24 cellular contexts compared by ENCODE assay signal in the genomic region with DNA sequence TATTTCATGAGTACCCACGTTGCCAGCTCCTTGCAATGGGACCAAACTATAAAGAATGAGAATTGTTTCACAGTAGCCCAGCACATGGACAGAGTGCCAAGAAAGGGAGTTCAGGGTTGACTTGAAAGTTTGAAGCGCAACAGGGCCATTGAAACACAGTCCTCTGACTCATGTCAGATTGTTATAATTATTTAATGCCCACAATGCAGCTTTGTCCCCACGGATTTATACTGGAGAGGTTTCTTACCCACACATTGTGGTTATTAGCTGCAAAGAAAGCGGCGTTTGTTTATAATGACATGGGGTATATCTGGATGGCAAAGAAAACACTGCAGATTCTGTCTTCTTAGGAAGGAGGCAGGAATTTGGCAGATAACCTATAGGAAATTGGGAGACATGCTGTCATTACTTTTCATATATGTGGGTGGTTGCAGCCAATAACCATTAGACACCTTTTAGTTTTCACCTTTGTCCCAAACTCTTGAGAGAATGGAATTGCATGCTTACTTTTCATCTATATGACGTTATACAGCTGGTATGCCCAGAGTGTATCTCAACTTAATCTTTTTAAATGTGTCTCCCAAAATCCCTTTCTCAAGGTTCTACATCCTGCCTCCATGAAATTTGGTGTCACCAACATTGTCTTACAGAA.
DNase-seq lines count a peak whose midpoint lies in the region; ATAC-seq and TF ChIP-seq lines count a peak whose summit lies in the region.
"Had no signal": no experiment of that assay in that cellular context is flagged by ENCODE, and none has a peak within 500 bp of the region (broad histone marks: within the 10 kb centered on the region; RNA-seq: fewer than 3 reads in every experiment).

No MANE protein-coding gene starts in this region.

- intact Hi-C loops in PC-9 (cut with micrococcal nuclease; ENCODE audit: unreplicated experiment), result no loop called here
- intact Hi-C loops in right lobe of liver (cut with DNase I), result no loop called here

- 76% methylated on average over 6 of the region's 6 CpGs for WGBS in right lobe of liver (ENCODE audit: insufficient coverage, low coverage, low lambda C conversion rate, missing lambda C conversion rate)

- no peak for DNase-seq in PC-9
- peak; percentile 75 for DNase-seq in epidermal melanocyte (ENCODE audit: insufficient read length, low spot score)
- peak; percentile 65 for DNase-seq in retinal pigment epithelial cell (ENCODE audit: low read depth)
- no peak for DNase-seq in SW 1271 (lab: John Stamatoyannopoulos, UW)
- no peak for DNase-seq in right lobe of liver
- DNase-seq in stimulated activated CD4-positive, alpha-beta T cell treated with anti-CD3 and anti-CD28 coated beads, Interleukin-4, amount 100 ng/mL, for 1 hour, result no peak
- DNase-seq: activated naive CD4-positive, alpha-beta T cell; activated T-cell treated with anti-CD3 and anti-CD28 coated beads, Interleukin-2, amount 50 U/mL, for 4 hours; amygdala; caudate nucleus; dorsolateral prefrontal cortex; H7; hippocampal formation; left lung; NCI-H146; NCI-H526; stimulated activated naive CD4-positive, alpha-beta T cell; T-cell; tibial artery had no signal

- POLR2A ChIA-PET in PC-9 (lab: Charles Lee; ENCODE audit: unreplicated experiment), result no interaction called here

- H3K9ac ChIP-seq in BLaER1 treated with 17β-estradiol and CSF1 and Interleukin-3, amounts not matched to agents 10 nM and 100 nM, result no peak overlapping the region

- ATAC-seq in right lobe of liver (no peak), HG02798 (IDR thresholded peaks at IDR 0.05; ENCODE audit: poor library complexity, unreplicated experiment) (no peak)
- ATAC-seq: A549; activated T-cell treated with anti-CD3 and anti-CD28 coated beads, Interleukin-2, amount 50 U/mL, for 4 hours; K562; left lung; T-cell had no signal

- H3K9me2 ChIP-seq in PC-9 (ENCODE audit: insufficient read depth), result no peaks in the 10 kb centered on the region

- TF ChIP-seq CTCF in PC-9 (conservative IDR thresholded peaks at IDR 0.05) (no peak), retinal pigment epithelial cell (conservative IDR thresholded peaks at IDR 0.05; ENCODE audit: low read depth, low read length) (no peak), right lobe of liver (IDR thresholded peaks at IDR 0.05) (no peak)

- H3K4me3 ChIP-seq in BLaER1 treated with 17β-estradiol and CSF1 and Interleukin-3, amounts not matched to agents 10 nM and 100 nM, result no peak overlapping the region
- H3K4me3 ChIP-seq in PC-9, result no peak overlapping the region
- no peak overlapping the region for H3K4me3 ChIP-seq in retinal pigment epithelial cell (ENCODE audit: low read length)
- H3K4me3 ChIP-seq in right lobe of liver, result no peak overlapping the region
- H3K4me3 ChIP-seq: A549, dorsolateral prefrontal cortex, K562, left lung, skin epidermis, tibial artery had no signal

- no TSS peak for BruUV-seq in PC-9 (replicated peaks; lab: Mats Ljungman, UMichigan)

- H3K36me3 ChIP-seq in BLaER1 treated with 17β-estradiol and CSF1 and Interleukin-3, amounts not matched to agents 10 nM and 100 nM, result no peaks in the 10 kb centered on the region
- no peaks in the 10 kb centered on the region for H3K36me3 ChIP-seq in PC-9 (ENCODE audit: low read depth)
- H3K36me3 ChIP-seq in right lobe of liver, result no peaks in the 10 kb centered on the region
- H3K36me3 ChIP-seq: left lung, tibial artery had no signal

- H3F3A ChIP-seq in PC-9 (ENCODE audit: insufficient read depth, low read depth), result peaks cover 9% of the 10 kb centered on the region; the same call in 1 of the 2 replicates

- no peak overlapping the region for H2AFZ ChIP-seq in PC-9

- H4K20me1 ChIP-seq in BLaER1 treated with 17β-estradiol and CSF1 and Interleukin-3, amounts not matched to agents 10 nM and 100 nM, result no peaks in the 10 kb centered on the region
- H4K20me1 ChIP-seq in PC-9 (ENCODE audit: insufficient read depth), result no peaks in the 10 kb centered on the region

- peaks cover 86% of the 10 kb centered on the region for H3K79me2 ChIP-seq in PC-9 (ENCODE audit: low read depth)

- H3K9me3 ChIP-seq in BLaER1 treated with 17β-estradiol and CSF1 and Interleukin-3, amounts not matched to agents 10 nM and 100 nM (replicated peaks in 1 of 11), result no peaks in the 10 kb centered on the region
- H3K9me3 ChIP-seq in PC-9 (ENCODE audit: insufficient read depth, low read depth), result no peaks in the 10 kb centered on the region
- H3K9me3 ChIP-seq in right lobe of liver, result no peaks in the 10 kb centered on the region
- H3K9me3 ChIP-seq: A549, left lung, tibial artery had no signal

- peak overlapping the region in 7 of 11 experiments; percentile 13 to 55 (median 51); a peak in 11 of 22 replicates for H3K4me2 ChIP-seq in BLaER1 treated with 17β-estradiol and CSF1 and Interleukin-3, amounts not matched to agents 10 nM and 100 nM
- H3K4me2 ChIP-seq in PC-9, result peak overlapping the region; percentile 32; the same call in 1 of the 2 replicates
- H3K4me2 ChIP-seq: A549 had no signal

- peaks cover 0 to 13% (median 0%) of the 10 kb centered on the region in 11 experiments; a peak in 4 of 22 replicates for H3K27me3 ChIP-seq in BLaER1 treated with 17β-estradiol and CSF1 and Interleukin-3, amounts not matched to agents 10 nM and 100 nM
- H3K27me3 ChIP-seq in PC-9 (ENCODE audit: insufficient read depth, low read depth) (no peaks in the 10 kb centered on the region), right lobe of liver (no peaks in the 10 kb centered on the region)
- H3K27me3 ChIP-seq: dorsolateral prefrontal cortex, left lung, tibial artery had no signal

- CTCF ChIA-PET in PC-9 (lab: Charles Lee), result no interaction called here

- no peak for TF ChIP-seq POLR2A in right lobe of liver (IDR thresholded peaks at IDR 0.05)

- H3K4me1 ChIP-seq in BLaER1 treated with 17β-estradiol and CSF1 and Interleukin-3, amounts not matched to agents 10 nM and 100 nM, result peaks cover 0 to 52% (median 43%) of the 10 kb centered on the region in 10 experiments; a peak in 15 of 20 replicates
- H3K4me1 ChIP-seq in PC-9 (replicated peaks; ENCODE audit: insufficient read depth) (peaks cover 44% of the 10 kb centered on the region), right lobe of liver (no peaks in the 10 kb centered on the region)

- no peak overlapping the region for H3K27ac ChIP-seq in BLaER1 treated with 17β-estradiol and CSF1 and Interleukin-3, amounts not matched to agents 10 nM and 100 nM
- peak overlapping the region; percentile 46 for H3K27ac ChIP-seq in PC-9
- H3K27ac ChIP-seq in right lobe of liver, result no peak overlapping the region
- H3K27ac ChIP-seq: left lung, tibial artery had no signal

Comparison
In these comparisons a context has a peak if more than half of its experiments do, and no peak if none do; other contexts are left out.
1. DNase-seq: peak in epidermal melanocyte (single experiment) and retinal pigment epithelial cell (single experiment); none in PC-9 (0 of 2), SW 1271 (0 of 2), right lobe of liver (0 of 3) and stimulated activated CD4-positive, alpha-beta T cell treated with anti-CD3 and anti-CD28 coated beads, Interleukin-4, amount 100 ng/mL, for 1 hour (single experiment).